In the genomic region with DNA sequence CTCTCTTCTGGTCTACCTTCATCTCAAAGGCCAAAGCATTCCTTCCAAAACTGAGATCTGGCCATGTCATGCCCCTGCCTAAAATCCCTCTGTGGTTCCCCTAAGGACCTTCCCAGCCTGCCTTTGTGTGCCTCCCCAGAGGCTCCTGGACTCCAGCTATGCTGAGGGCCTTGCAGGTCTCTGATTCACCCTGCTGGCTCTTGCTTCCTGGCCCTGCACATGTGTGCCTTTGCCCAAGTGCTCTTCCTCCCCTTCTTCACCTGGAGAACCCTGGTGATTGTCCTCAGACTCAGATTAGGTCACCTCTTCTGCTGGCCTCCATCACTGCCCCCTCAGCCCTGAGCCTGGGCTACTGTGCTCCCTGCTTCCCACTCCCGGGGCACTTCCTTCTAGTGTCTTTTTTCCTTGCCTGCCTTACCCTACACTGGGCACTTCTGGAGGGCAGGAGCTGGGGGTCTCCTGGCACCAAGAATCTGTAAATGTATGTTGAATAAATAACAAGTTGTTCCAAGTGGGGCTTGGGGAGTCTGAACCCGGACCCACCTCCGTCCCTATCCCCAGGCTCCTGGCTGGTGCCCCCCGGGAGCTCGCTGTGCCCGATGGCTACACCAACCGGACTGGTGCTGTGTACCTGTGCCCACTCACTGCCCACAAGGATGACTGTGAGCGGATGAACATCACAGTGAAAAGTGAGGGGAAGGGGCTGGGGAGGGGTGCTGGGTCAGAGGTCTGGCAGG, we compare ENCODE assay signal across 1 cellular context.
TF ChIP-seq lines count a peak whose summit lies in the region.

No MANE protein-coding gene starts in this region.

TF ChIP-seq in SK-N-SH, 30 proteins besides CTCF, POLR2A, EP300 and RAD21:
- TF ChIP-seq, protein P1, sequence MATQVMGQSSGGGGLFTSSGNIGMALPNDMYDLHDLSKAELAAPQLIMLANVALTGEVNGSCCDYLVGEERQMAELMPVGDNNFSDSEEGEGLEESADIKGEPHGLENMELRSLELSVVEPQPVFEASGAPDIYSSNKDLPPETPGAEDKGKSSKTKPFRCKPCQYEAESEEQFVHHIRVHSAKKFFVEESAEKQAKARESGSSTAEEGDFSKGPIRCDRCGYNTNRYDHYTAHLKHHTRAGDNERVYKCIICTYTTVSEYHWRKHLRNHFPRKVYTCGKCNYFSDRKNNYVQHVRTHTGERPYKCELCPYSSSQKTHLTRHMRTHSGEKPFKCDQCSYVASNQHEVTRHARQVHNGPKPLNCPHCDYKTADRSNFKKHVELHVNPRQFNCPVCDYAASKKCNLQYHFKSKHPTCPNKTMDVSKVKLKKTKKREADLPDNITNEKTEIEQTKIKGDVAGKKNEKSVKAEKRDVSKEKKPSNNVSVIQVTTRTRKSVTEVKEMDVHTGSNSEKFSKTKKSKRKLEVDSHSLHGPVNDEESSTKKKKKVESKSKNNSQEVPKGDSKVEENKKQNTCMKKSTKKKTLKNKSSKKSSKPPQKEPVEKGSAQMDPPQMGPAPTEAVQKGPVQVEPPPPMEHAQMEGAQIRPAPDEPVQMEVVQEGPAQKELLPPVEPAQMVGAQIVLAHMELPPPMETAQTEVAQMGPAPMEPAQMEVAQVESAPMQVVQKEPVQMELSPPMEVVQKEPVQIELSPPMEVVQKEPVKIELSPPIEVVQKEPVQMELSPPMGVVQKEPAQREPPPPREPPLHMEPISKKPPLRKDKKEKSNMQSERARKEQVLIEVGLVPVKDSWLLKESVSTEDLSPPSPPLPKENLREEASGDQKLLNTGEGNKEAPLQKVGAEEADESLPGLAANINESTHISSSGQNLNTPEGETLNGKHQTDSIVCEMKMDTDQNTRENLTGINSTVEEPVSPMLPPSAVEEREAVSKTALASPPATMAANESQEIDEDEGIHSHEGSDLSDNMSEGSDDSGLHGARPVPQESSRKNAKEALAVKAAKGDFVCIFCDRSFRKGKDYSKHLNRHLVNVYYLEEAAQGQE (IDR thresholded peaks at IDR 0.05; ENCODE audit: low read depth, low read length): no peak
- TF ChIP-seq TCF12 (IDR thresholded peaks at IDR 0.05) (peak; percentile 54; the same call in 1 of the 2 replicates), TEAD4 (IDR thresholded peaks at IDR 0.05; ENCODE audit: borderline replicate concordance, insufficient read depth) (no peak)
- TF ChIP-seq, protein P2, sequence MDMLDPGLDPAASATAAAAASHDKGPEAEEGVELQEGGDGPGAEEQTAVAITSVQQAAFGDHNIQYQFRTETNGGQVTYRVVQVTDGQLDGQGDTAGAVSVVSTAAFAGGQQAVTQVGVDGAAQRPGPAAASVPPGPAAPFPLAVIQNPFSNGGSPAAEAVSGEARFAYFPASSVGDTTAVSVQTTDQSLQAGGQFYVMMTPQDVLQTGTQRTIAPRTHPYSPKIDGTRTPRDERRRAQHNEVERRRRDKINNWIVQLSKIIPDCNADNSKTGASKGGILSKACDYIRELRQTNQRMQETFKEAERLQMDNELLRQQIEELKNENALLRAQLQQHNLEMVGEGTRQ (IDR thresholded peaks at IDR 0.05; ENCODE audit: borderline replicate concordance, low read depth, low read length): no peak
